ENCODE assay signal across 8 cellular contexts in the genomic region with DNA sequence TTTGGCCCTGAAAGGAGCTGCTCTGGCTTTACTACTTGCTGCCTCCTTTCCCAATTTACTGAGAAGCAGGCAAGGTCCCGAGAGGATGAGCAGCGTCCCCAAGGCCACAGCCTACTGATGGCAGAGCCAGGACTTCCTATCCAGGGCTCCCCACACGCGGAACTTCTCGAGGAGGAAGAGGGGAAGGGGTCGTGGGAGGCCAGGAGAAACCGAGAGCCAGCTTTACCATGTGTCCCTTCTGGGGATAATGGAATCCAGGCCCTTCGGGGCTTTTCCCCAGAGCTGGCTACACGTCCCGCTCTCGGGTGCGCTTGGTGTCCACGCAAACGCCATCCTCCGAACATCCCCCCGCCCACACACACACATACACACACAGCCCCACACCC. TPM values are rescaled to one million over a fixed set of nuclear protein-coding genes. Genes with fewer than 3 reads are reported as not detected.
DNase-seq lines count a peak whose midpoint lies in the region; ATAC-seq and TF ChIP-seq lines count a peak whose summit lies in the region.

No MANE protein-coding gene starts in this region.

- H3K36me3 ChIP-seq in CD8-positive, alpha-beta T cell (ENCODE audit: insufficient read depth, low read length) = no peaks in the 10 kb centered on the region

- ATAC-seq in CD8-positive, alpha-beta T cell = no peak
- no peak for ATAC-seq in HG03108 (IDR thresholded peaks at IDR 0.05; ENCODE audit: unreplicated experiment)
- ATAC-seq in HG03571 (IDR thresholded peaks at IDR 0.05; ENCODE audit: unreplicated experiment) = no peak
- no peak for ATAC-seq in left colon

- peak overlapping the region; percentile 73 for H3K4me3 Mint-ChIP-seq in CD8-positive, alpha-beta T cell

- no peaks in the 10 kb centered on the region for H3K36me3 Mint-ChIP-seq in CD8-positive, alpha-beta T cell

- H3K27ac ChIP-seq in CD8-positive, alpha-beta T cell (ENCODE audit: low read depth, low read length) = no peak overlapping the region
- peak overlapping the region; percentile 83 for H3K27ac ChIP-seq in RWPE1

- DNase-seq in CD8-positive, alpha-beta T cell = no peak
- DNase-seq in RWPE1 (ENCODE audit: low spot score) (no peak), epithelial cell of esophagus (ENCODE audit: low read depth) (no peak), occipital lobe (lab: John Stamatoyannopoulos, UW) (peak; percentile 28), HK-2 (ENCODE audit: unreplicated experiment) (no peak), left colon (no peak)

- no peaks in the 10 kb centered on the region for H3K9me3 ChIP-seq in CD8-positive, alpha-beta T cell (ENCODE audit: low read length)

- TF ChIP-seq CTCF in CD8-positive, alpha-beta T cell (IDR thresholded peaks at IDR 0.05) = no peak
- TF ChIP-seq CTCF in RWPE1 (conservative IDR thresholded peaks at IDR 0.05; ENCODE audit: low read depth) (no peak), epithelial cell of esophagus (IDR thresholded peaks at IDR 0.05; ENCODE audit: insufficient read depth, low read depth, low read length, missing control alignments) (no peak)

- H3K9me3 Mint-ChIP-seq in CD8-positive, alpha-beta T cell = no peaks in the 10 kb centered on the region

- peaks cover 18% of the 10 kb centered on the region for H3K4me1 ChIP-seq in CD8-positive, alpha-beta T cell (ENCODE audit: insufficient read depth, low read length)

- POLR2A ChIA-PET in CD8-positive, alpha-beta T cell (lab: Charles Lee) = no interaction called here
- POLR2A ChIA-PET in RWPE1 (lab: Yijun Ruan, JAX; ENCODE audit: low non-redundant PET) = interaction anchor here (0.6 kb wide), 1 partner anchor 31 kb away, joined by 8 read pairs; no protein-coding TSS in a partner anchor

- no peak overlapping the region for H3K27ac Mint-ChIP-seq in CD8-positive, alpha-beta T cell

- peaks cover 18% of the 10 kb centered on the region for H3K27me3 ChIP-seq in CD8-positive, alpha-beta T cell (ENCODE audit: insufficient read depth, low read length)

- peak overlapping the region; percentile 43 for H3K4me3 ChIP-seq in CD8-positive, alpha-beta T cell (ENCODE audit: low read depth, low read length)
- H3K4me3 ChIP-seq in epithelial cell of esophagus (ENCODE audit: low read length) = peak overlapping the region; percentile 50

- CTCF ChIA-PET in CD8-positive, alpha-beta T cell (lab: Charles Lee) = interaction anchor here (0.7 kb wide), 1 partner anchor 1074 kb away, joined by 3 read pairs; no protein-coding TSS in a partner anchor
- CTCF ChIA-PET in RWPE1 (lab: Yijun Ruan, JAX) = interaction anchor here (0.6 kb wide), 2 partner anchors 38 to 465 kb away, joined by 3 read pairs; no protein-coding TSS in a partner anchor

- intact Hi-C loops in CD8-positive, alpha-beta T cell (cut with DNase I, micrococcal nuclease) = no loop called here
- intact Hi-C loops in left colon (cut with DNase I, micrococcal nuclease) = no loop called here

- peaks cover 67% of the 10 kb centered on the region for H3K27me3 Mint-ChIP-seq in CD8-positive, alpha-beta T cell (ENCODE audit: low read depth)

- peaks cover 24% of the 10 kb centered on the region for H3K4me1 Mint-ChIP-seq in CD8-positive, alpha-beta T cell (ENCODE audit: low read depth)

RNA-seq across cellular contexts. Expression of a gene that starts 4.3 kb away (rescaled TPM):
- not detected for total RNA-seq in CD8-positive, alpha-beta T cell
- total RNA-seq in occipital lobe = 3.7 TPM
- 10 to 100 TPM; 18.0 to 18.5 TPM for total RNA-seq in left colon
